20 cellular contexts compared by ENCODE assay signal in genomic region chr2:20692081-20692480, GRCh38. TPM values are rescaled to one million over a fixed set of nuclear protein-coding genes. Genes with fewer than 3 reads are reported as not detected.
"Had no signal": no experiment of that assay in that cellular context is flagged by ENCODE, and none has a peak within 500 bp of the region (broad histone marks: within the 10 kb centered on the region; RNA-seq: fewer than 3 reads in every experiment).

No MANE protein-coding gene starts in this region.

- DNase-seq: Kasumi-1, MM.1S, NCI-H1092 treated with DMSO at 0.1 percent for 48 hours, NCI-H1436, NCI-H187, NCI-H2029 treated with DMSO at 0.1 percent for 48 hours, NCI-H2171 treated with DMSO at 0.1 percent for 48 hours, NCI-H345, NCI-H524, NCI-H526 treated with DMSO at 0.1 percent for 48 hours, NCI-H748 treated with DMSO at 0.1 percent for 48 hours, Right ventricle myocardium superior, RPMI8226, SIG-M5, SK-N-SH had no signal

- H3K36me3 ChIP-seq: SJSA1 had no signal

- H3K27ac Mint-ChIP-seq: IgD-negative memory B cell had no signal

- H3K4me3 ChIP-seq: K562, SJSA1 had no signal

- H3K9ac ChIP-seq: KMS-11, SK-N-SH had no signal

- H3K27me3 ChIP-seq: SJSA1 had no signal

- ATAC-seq: K562 had no signal

- H3K4me2 ChIP-seq: KMS-11, SK-N-SH had no signal

- H3K27me3 Mint-ChIP-seq: IgD-negative memory B cell had no signal

- H3K27ac ChIP-seq: KMS-11 had no signal

- H3K4me3 Mint-ChIP-seq: IgD-negative memory B cell had no signal

- H3K9me3 ChIP-seq: SJSA1, SK-N-SH had no signal

RNA-seq across cellular contexts. Expression of gene GDF7, which starts 25.1 kb away (rescaled TPM):
- total RNA-seq: HT-29, K562 had no signal
